ENCODE assay signal across 1 cellular context in the genomic region with DNA sequence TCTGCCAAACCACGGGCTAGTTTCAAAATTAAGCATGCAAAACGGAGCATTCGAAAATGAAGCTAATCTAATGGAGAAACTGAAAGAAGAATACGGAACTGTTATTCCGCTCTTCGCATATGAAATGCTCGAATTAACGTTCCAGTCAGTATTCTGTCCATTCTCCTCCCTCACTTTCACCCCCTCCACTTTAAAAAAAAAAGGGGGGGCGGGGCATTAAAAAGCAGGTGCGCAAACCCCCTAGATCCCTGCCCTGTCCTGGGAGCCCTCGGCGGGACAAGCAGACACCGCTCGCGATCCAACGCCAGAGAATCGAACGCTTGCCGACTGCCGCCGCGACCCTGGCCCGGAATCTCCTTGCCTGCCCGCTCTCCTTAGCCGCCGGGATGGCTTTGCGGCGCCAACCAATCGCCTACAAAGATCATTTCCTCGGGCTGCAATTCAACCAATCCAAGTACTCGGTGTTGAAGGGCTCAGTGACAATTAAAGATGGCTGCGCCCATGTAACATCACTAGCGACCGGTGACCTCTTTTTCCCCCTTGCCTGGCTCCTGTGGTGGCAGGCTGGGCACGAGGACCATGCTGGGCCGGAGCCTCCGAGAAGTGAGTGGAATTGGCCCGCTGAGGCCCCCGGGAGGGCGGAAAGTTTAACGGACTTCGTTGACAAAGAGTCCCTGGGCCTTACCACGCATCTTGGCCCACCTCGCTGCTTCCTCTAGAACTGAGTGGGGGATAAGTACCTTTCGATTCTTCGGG.
TF ChIP-seq lines count a peak whose summit lies in the region.

TSS of gene QRSL1 (plus strand) at position 476 of the 756 bp plus-strand sequence. CDS start at position 580, 104 bp downstream.
A gene with protein sequence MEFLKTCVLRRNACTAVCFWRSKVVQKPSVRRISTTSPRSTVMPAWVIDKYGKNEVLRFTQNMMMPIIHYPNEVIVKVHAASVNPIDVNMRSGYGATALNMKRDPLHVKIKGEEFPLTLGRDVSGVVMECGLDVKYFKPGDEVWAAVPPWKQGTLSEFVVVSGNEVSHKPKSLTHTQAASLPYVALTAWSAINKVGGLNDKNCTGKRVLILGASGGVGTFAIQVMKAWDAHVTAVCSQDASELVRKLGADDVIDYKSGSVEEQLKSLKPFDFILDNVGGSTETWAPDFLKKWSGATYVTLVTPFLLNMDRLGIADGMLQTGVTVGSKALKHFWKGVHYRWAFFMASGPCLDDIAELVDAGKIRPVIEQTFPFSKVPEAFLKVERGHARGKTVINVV (minus strand): TSS at position 396 of the 756 bp plus-strand sequence. CDS start 477 bp downstream, outside the sequence.

TF ChIP-seq in K562, 482 proteins besides CTCF, POLR2A, EP300 and RAD21 (continued from another document):
- TF ChIP-seq E4F1 (CRISPR knock-in tag; IDR thresholded peaks at IDR 0.05; ENCODE audit: borderline replicate concordance): no peak
- TF ChIP-seq EP400 (IDR thresholded peaks at IDR 0.05): peak; percentile 89
- no peak for TF ChIP-seq KHSRP (IDR thresholded peaks at IDR 0.05)
- TF ChIP-seq, protein P1, sequence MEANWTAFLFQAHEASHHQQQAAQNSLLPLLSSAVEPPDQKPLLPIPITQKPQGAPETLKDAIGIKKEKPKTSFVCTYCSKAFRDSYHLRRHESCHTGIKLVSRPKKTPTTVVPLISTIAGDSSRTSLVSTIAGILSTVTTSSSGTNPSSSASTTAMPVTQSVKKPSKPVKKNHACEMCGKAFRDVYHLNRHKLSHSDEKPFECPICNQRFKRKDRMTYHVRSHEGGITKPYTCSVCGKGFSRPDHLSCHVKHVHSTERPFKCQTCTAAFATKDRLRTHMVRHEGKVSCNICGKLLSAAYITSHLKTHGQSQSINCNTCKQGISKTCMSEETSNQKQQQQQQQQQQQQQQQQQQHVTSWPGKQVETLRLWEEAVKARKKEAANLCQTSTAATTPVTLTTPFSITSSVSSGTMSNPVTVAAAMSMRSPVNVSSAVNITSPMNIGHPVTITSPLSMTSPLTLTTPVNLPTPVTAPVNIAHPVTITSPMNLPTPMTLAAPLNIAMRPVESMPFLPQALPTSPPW (CRISPR knock-in tag; IDR thresholded peaks at IDR 0.05): peak; percentile 91
- TF ChIP-seq DMBX1 (CRISPR knock-in tag; IDR thresholded peaks at IDR 0.05; ENCODE audit: borderline replicate concordance): no peak
- peak in 1 of 2 experiments; percentile 42; a peak in 2 of 4 replicates for TF ChIP-seq FOXK2 (conservative IDR thresholded peaks at IDR 0.05 in 1 of 2, IDR thresholded peaks at IDR 0.05 in 1 of 2; ENCODE audit: low read depth in 2 of 2)
- TF ChIP-seq CBFA2T2 (conservative IDR thresholded peaks at IDR 0.05): no peak
- TF ChIP-seq RFX7 (CRISPR knock-in tag; IDR thresholded peaks at IDR 0.05): no peak
- no peak; the same call in 1 of the 2 replicates for TF ChIP-seq NFIC (IDR thresholded peaks at IDR 0.05)
- no peak for TF ChIP-seq EZH2 (IDR thresholded peaks at IDR 0.05; ENCODE audit: borderline replicate concordance, low read depth, low read length)
- TF ChIP-seq KAT7 (CRISPR knock-in tag; IDR thresholded peaks at IDR 0.05; ENCODE audit: borderline replicate concordance): no peak
- TF ChIP-seq GTF2E2 (tag; IDR thresholded peaks at IDR 0.05): peak; percentile 56; the same call in 1 of the 2 replicates
- peak; percentile 67; the same call in 1 of the 2 replicates for TF ChIP-seq KLF13 (tag; IDR thresholded peaks at IDR 0.05; ENCODE audit: borderline replicate concordance, low read depth)
- TF ChIP-seq ZNF395 (CRISPR knock-in tag; IDR thresholded peaks at IDR 0.05): peak; percentile 97
- TF ChIP-seq MED1 (CRISPR knock-in tag; IDR thresholded peaks at IDR 0.05; ENCODE audit: borderline replicate concordance): no peak
- TF ChIP-seq ESRRA (IDR thresholded peaks at IDR 0.05; ENCODE audit: borderline replicate concordance, low read depth): peak; percentile 89
- 0 out of 2 replicates have a peak, but pooled peaks have one; percentile 9 for TF ChIP-seq SMARCC2 (IDR thresholded peaks at IDR 0.05; ENCODE audit: low read depth)
- peak; percentile 93 for TF ChIP-seq NFRKB (IDR thresholded peaks at IDR 0.05; ENCODE audit: low read depth)
- TF ChIP-seq XRCC5 (IDR thresholded peaks at IDR 0.05; ENCODE audit: low read depth, low read length): 0 out of 2 replicates have a peak, but pooled peaks have one; percentile 23
- 0 out of 2 replicates have a peak, but pooled peaks have one; percentile 61 for TF ChIP-seq ZNF644 (tag; IDR thresholded peaks at IDR 0.05; ENCODE audit: low read depth)
- 0 out of 2 replicates have a peak, but pooled peaks have one; percentile 49 for TF ChIP-seq L3MBTL2 (IDR thresholded peaks at IDR 0.05)
- TF ChIP-seq SAFB (IDR thresholded peaks at IDR 0.05; ENCODE audit: borderline replicate concordance, low read depth, low read length): no peak
- TF ChIP-seq FOXJ2 (tag; IDR thresholded peaks at IDR 0.05): no peak
- TF ChIP-seq JUN (IDR thresholded peaks at IDR 0.05; ENCODE audit: borderline replicate concordance, low read depth, low read length): no peak
- TF ChIP-seq JUN (CRISPR knock-in tag; IDR thresholded peaks at IDR 0.05; ENCODE audit: borderline replicate concordance): no peak
- no peak for TF ChIP-seq GABPA (tag; conservative IDR thresholded peaks at IDR 0.05; ENCODE audit: low read depth)
- peak; percentile 96 for TF ChIP-seq DIDO1 (tag; IDR thresholded peaks at IDR 0.05; ENCODE audit: low read depth)
- no peak for TF ChIP-seq ADNP (tag; IDR thresholded peaks at IDR 0.05)
- no peak for TF ChIP-seq PCBP1 (IDR thresholded peaks at IDR 0.05; ENCODE audit: low read depth, low read length, poor library complexity, severe bottlenecking)
- peak; percentile 92 for TF ChIP-seq ASH1L (IDR thresholded peaks at IDR 0.05; ENCODE audit: borderline replicate concordance, low read depth, partially characterized antibody)
- TF ChIP-seq FOXJ3 (CRISPR knock-in tag; IDR thresholded peaks at IDR 0.05): no peak
- no peak for TF ChIP-seq HMBOX1 (IDR thresholded peaks at IDR 0.05)
- TF ChIP-seq ELK1 (CRISPR knock-in tag; IDR thresholded peaks at IDR 0.05): no peak
- TF ChIP-seq NFE2L1 (tag; IDR thresholded peaks at IDR 0.05; ENCODE audit: borderline replicate concordance, low read depth): no peak
- TF ChIP-seq NR2C1 (IDR thresholded peaks at IDR 0.05): peak; percentile 21; the same call in 1 of the 2 replicates
- TF ChIP-seq NR2C1 (tag; IDR thresholded peaks at IDR 0.05): no peak; the same call in 1 of the 2 replicates
- TF ChIP-seq HCFC1 (IDR thresholded peaks at IDR 0.05; ENCODE audit: low read depth, low read length): peak; percentile 80
- TF ChIP-seq SUPT5H (IDR thresholded peaks at IDR 0.05): peak; percentile 71
- peak; percentile 49 for TF ChIP-seq KDM5B (IDR thresholded peaks at IDR 0.05; ENCODE audit: insufficient replicate concordance, low read depth, low read length)
- TF ChIP-seq ZNF175 (CRISPR knock-in tag; IDR thresholded peaks at IDR 0.05; ENCODE audit: low read depth): no peak
- TF ChIP-seq KAT8 (IDR thresholded peaks at IDR 0.05; ENCODE audit: low read depth): peak; percentile 68; the same call in 1 of the 2 replicates
- TF ChIP-seq SMAD4 (CRISPR knock-in tag; conservative IDR thresholded peaks at IDR 0.05): no peak
- TF ChIP-seq KLF16 (IDR thresholded peaks at IDR 0.05): no peak
- TF ChIP-seq ZNF717 (CRISPR knock-in tag; IDR thresholded peaks at IDR 0.05): no peak
- no peak for TF ChIP-seq ZBTB8A (IDR thresholded peaks at IDR 0.05; ENCODE audit: partially characterized antibody)
- no peak for TF ChIP-seq ZNF79 (CRISPR knock-in tag; IDR thresholded peaks at IDR 0.05; ENCODE audit: low read depth)
- TF ChIP-seq ZNF695 (CRISPR knock-in tag; IDR thresholded peaks at IDR 0.05): no peak
- peak; percentile 72 for TF ChIP-seq TAF9B (IDR thresholded peaks at IDR 0.05; ENCODE audit: partially characterized antibody)
- peak; percentile 52; the same call in 1 of the 2 replicates for TF ChIP-seq ETS1 (conservative IDR thresholded peaks at IDR 0.05; ENCODE audit: control insufficient read depth, low read depth, low read length)
- TF ChIP-seq MXD1 (CRISPR knock-in tag; IDR thresholded peaks at IDR 0.05; ENCODE audit: borderline replicate concordance, poor library complexity, severe bottlenecking): peak; percentile 56
- 0 out of 2 replicates have a peak, but pooled peaks have one; percentile 49 for TF ChIP-seq RFX5 (IDR thresholded peaks at IDR 0.05; ENCODE audit: low read depth, low read length)
- no peak for TF ChIP-seq CHD1 (IDR thresholded peaks at IDR 0.05; ENCODE audit: low read length)
- no peak for TF ChIP-seq RUNX1 (IDR thresholded peaks at IDR 0.05; ENCODE audit: low read depth)
- no peak for TF ChIP-seq EWSR1 (IDR thresholded peaks at IDR 0.05; ENCODE audit: borderline replicate concordance, low read depth, partially characterized antibody)
- TF ChIP-seq CBX8 (IDR thresholded peaks at IDR 0.05; ENCODE audit: borderline replicate concordance, extremely low read depth, low read depth, low read length, poor library complexity, severe bottlenecking): no peak
- TF ChIP-seq ZNF239 (CRISPR knock-in tag; IDR thresholded peaks at IDR 0.05): no peak
